Comparison of ENCODE assay signal across 11 cellular contexts in genomic region chr20:21511850-21512633, GRCh38. TPM values are rescaled to one million over a fixed set of nuclear protein-coding genes. Genes with fewer than 3 reads are reported as not detected.
DNase-seq lines count a peak whose midpoint lies in the region; ATAC-seq and TF ChIP-seq lines count a peak whose summit lies in the region.
"Had no signal": no experiment of that assay in that cellular context is flagged by ENCODE, and none has a peak within 500 bp of the region (broad histone marks: within the 10 kb centered on the region; RNA-seq: fewer than 3 reads in every experiment).

No MANE protein-coding gene starts in this region.

- H3K36me3 ChIP-seq in SK-N-SH (replicated peaks in 1 of 2; ENCODE audit: control insufficient read depth in 1 of 2, insufficient read depth in 2 of 2, low read length in 1 of 2): no peaks in the 10 kb centered on the region
- no peaks in the 10 kb centered on the region for H3K36me3 ChIP-seq in hepatocyte (replicated peaks; ENCODE audit: insufficient read depth, low read depth)
- H3K36me3 ChIP-seq in smooth muscle cell (ENCODE audit: low read depth): no peaks in the 10 kb centered on the region
- H3K36me3 ChIP-seq: right atrium auricular region, uterus had no signal

- H3K9ac ChIP-seq in SK-N-SH (no peak overlapping the region), smooth muscle cell (ENCODE audit: low read depth) (no peak overlapping the region)

- H3K9me3 Mint-ChIP-seq in activated T-cell treated with anti-CD3 and anti-CD28 coated beads, Interleukin-2, amount 50 U/mL, for 24 hours: no peaks in the 10 kb centered on the region

- peak; percentile 49 for DNase-seq in SK-N-SH
- peak; percentile 52 for DNase-seq in activated T-cell treated with anti-CD3 and anti-CD28 coated beads, Interleukin-2, amount 50 U/mL, for 24 hours
- DNase-seq in hepatocyte (ENCODE audit: low spot score): no peak
- DNase-seq in smooth muscle cell (lab: John Stamatoyannopoulos, UW; ENCODE audit: unreplicated experiment): no peak
- DNase-seq in NOMO-1 (lab: John Stamatoyannopoulos, UW; ENCODE audit: unreplicated experiment in 2 of 2): no peak
- no peak for DNase-seq in NCI-H187 (lab: John Stamatoyannopoulos, UW)
- DNase-seq: NCI-H510A, uterus had no signal

- H3K27ac Mint-ChIP-seq in activated T-cell treated with anti-CD3 and anti-CD28 coated beads, Interleukin-2, amount 50 U/mL, for 24 hours: peak overlapping the region; percentile 50

- H3K79me2 ChIP-seq in SK-N-SH (ENCODE audit: insufficient read depth) (no peaks in the 10 kb centered on the region), hepatocyte (no peaks in the 10 kb centered on the region), smooth muscle cell (ENCODE audit: low read depth) (no peaks in the 10 kb centered on the region)

- H3K4me3 Mint-ChIP-seq in activated T-cell treated with anti-CD3 and anti-CD28 coated beads, Interleukin-2, amount 50 U/mL, for 24 hours: peak overlapping the region; percentile 62

- H3K36me3 Mint-ChIP-seq in activated T-cell treated with anti-CD3 and anti-CD28 coated beads, Interleukin-2, amount 50 U/mL, for 24 hours (ENCODE audit: low read depth): no peaks in the 10 kb centered on the region

- H3K27ac ChIP-seq in SK-N-SH (ENCODE audit: low read depth in 2 of 2, low read length in 1 of 2) (no peak overlapping the region), hepatocyte (no peak overlapping the region), smooth muscle cell (ENCODE audit: low read depth) (no peak overlapping the region)
- H3K27ac ChIP-seq: right atrium auricular region, uterus had no signal

- TF ChIP-seq CTCF in SK-N-SH (IDR thresholded peaks at IDR 0.05): no peak
- TF ChIP-seq CTCF in hepatocyte (IDR thresholded peaks at IDR 0.05; ENCODE audit: poor library complexity): no peak
- TF ChIP-seq CTCF in smooth muscle cell (IDR thresholded peaks at IDR 0.05; ENCODE audit: borderline replicate concordance, insufficient read depth, poor library complexity, severe bottlenecking): no peak

- no peaks in the 10 kb centered on the region for H3K9me3 ChIP-seq in SK-N-SH
- no peaks in the 10 kb centered on the region for H3K9me3 ChIP-seq in hepatocyte (ENCODE audit: low read depth)
- H3K9me3 ChIP-seq in smooth muscle cell (replicated peaks; ENCODE audit: low read depth): no peaks in the 10 kb centered on the region
- H3K9me3 ChIP-seq: right atrium auricular region, uterus had no signal

- H3K4me2 ChIP-seq in SK-N-SH: peak overlapping the region; percentile 59; the same call in 1 of the 2 replicates
- peak overlapping the region; percentile 89 for H3K4me2 ChIP-seq in hepatocyte
- H3K4me2 ChIP-seq in smooth muscle cell: peak overlapping the region; percentile 93

- H2AFZ ChIP-seq in SK-N-SH (ENCODE audit: low read depth) (no peak overlapping the region), hepatocyte (peak overlapping the region; percentile 26), smooth muscle cell (ENCODE audit: low read depth) (no peak overlapping the region)

- H3K4me1 Mint-ChIP-seq in activated T-cell treated with anti-CD3 and anti-CD28 coated beads, Interleukin-2, amount 50 U/mL, for 24 hours (ENCODE audit: low read depth): peaks cover 54% of the 10 kb centered on the region

- H3K4me1 ChIP-seq in SK-N-SH (ENCODE audit: control insufficient read depth in 1 of 2, insufficient read depth in 2 of 2, low read depth in 1 of 2, low read length in 1 of 2) (no peaks in the 10 kb centered on the region), hepatocyte (ENCODE audit: insufficient read depth) (peaks cover 22% of the 10 kb centered on the region), smooth muscle cell (ENCODE audit: low read depth) (peaks cover 42% of the 10 kb centered on the region)

- POLR2A ChIA-PET in SK-N-SH (lab: Yijun Ruan, JAX): no interaction called here

- no peak for ATAC-seq in SK-N-SH treated with all-trans-retinoic acid at 6 μM for 48 hours
- no peak for ATAC-seq in HG02884 (IDR thresholded peaks at IDR 0.05; ENCODE audit: unreplicated experiment)

- WGBS in SK-N-SH (ENCODE audit: low lambda C conversion rate): 16% methylated on average over 24 of the region's 76 CpGs
- 2% methylated on average over 58 of the region's 76 CpGs for WGBS in hepatocyte (ENCODE audit: low lambda C conversion rate, missing lambda C conversion rate)
- whole genome bisulfite sequencing in smooth muscle cell (ENCODE audit: low lambda C conversion rate): 2% methylated on average over 72 of the region's 76 CpGs

- peaks cover 88% of the 10 kb centered on the region for H3K27me3 Mint-ChIP-seq in activated T-cell treated with anti-CD3 and anti-CD28 coated beads, Interleukin-2, amount 50 U/mL, for 24 hours

- no peak for TF ChIP-seq RAD21 in SK-N-SH (IDR thresholded peaks at IDR 0.05; ENCODE audit: low read length)

- no peaks in the 10 kb centered on the region for H3F3A ChIP-seq in SK-N-SH (replicated peaks; ENCODE audit: insufficient read depth)
- H3F3A ChIP-seq in smooth muscle cell (ENCODE audit: low read depth): no peaks in the 10 kb centered on the region

- no peaks in the 10 kb centered on the region for H4K20me1 ChIP-seq in SK-N-SH (ENCODE audit: insufficient read depth)
- no peaks in the 10 kb centered on the region for H4K20me1 ChIP-seq in hepatocyte (ENCODE audit: insufficient read depth, poor library complexity, severe bottlenecking)
- H4K20me1 ChIP-seq in smooth muscle cell (ENCODE audit: low read depth): no peaks in the 10 kb centered on the region

- H3K27me3 ChIP-seq in SK-N-SH (ENCODE audit: insufficient read depth) (peaks cover 92% of the 10 kb centered on the region), hepatocyte (peaks cover 98% of the 10 kb centered on the region), smooth muscle cell (ENCODE audit: low read depth) (peaks cover 100% of the 10 kb centered on the region)

- no peak overlapping the region for H3K4me3 ChIP-seq in SK-N-SH (ENCODE audit: low read depth in 2 of 2, low read length in 1 of 2)
- no peak overlapping the region for H3K4me3 ChIP-seq in hepatocyte
- H3K4me3 ChIP-seq in smooth muscle cell: peak overlapping the region; percentile 47
- H3K4me3 ChIP-seq: uterus had no signal

- TF ChIP-seq EP300 in SK-N-SH (IDR thresholded peaks at IDR 0.05; ENCODE audit: borderline replicate concordance in 1 of 2, low read depth in 1 of 2, low read length in 1 of 2): no peak

- CTCF ChIA-PET in SK-N-SH (lab: Yijun Ruan, JAX): interaction anchor here (0.7 kb wide), 1 partner anchor 276 kb away, joined by 3 read pairs; no protein-coding TSS in a partner anchor

- no peaks in the 10 kb centered on the region for H3K9me2 ChIP-seq in SK-N-SH
- no peaks in the 10 kb centered on the region for H3K9me2 ChIP-seq in hepatocyte (replicated peaks; ENCODE audit: insufficient read depth)

TF ChIP-seq in SK-N-SH, 30 proteins besides CTCF, POLR2A, EP300 and RAD21:
- TF ChIP-seq MEF2A (IDR thresholded peaks at IDR 0.05; ENCODE audit: borderline replicate concordance, low read depth) (no peak), TAF1 (IDR thresholded peaks at IDR 0.05; ENCODE audit: borderline replicate concordance, low read depth, low read length) (no peak), JUND (IDR thresholded peaks at IDR 0.05) (no peak), TCF12 (IDR thresholded peaks at IDR 0.05) (no peak), GATA2 (CRISPR knock-in tag; IDR thresholded peaks at IDR 0.05) (no peak), FOXJ3 (CRISPR knock-in tag; IDR thresholded peaks at IDR 0.05) (no peak), GABPA (IDR thresholded peaks at IDR 0.05; ENCODE audit: low read depth) (no peak), ELF1 (IDR thresholded peaks at IDR 0.05) (no peak)

TF ChIP-seq in SK-N-SH treated with all-trans-retinoic acid at 6 μM for 48 hours, 23 proteins besides CTCF, POLR2A, EP300 and RAD21 (continues in another document):
- TF ChIP-seq TSHZ2 (CRISPR knock-in tag; IDR thresholded peaks at IDR 0.05) (no peak), GLIS3 (CRISPR knock-in tag; IDR thresholded peaks at IDR 0.05) (no peak), ZNF8 (CRISPR knock-in tag; IDR thresholded peaks at IDR 0.05) (no peak), POU6F1 (CRISPR knock-in tag; IDR thresholded peaks at IDR 0.05; ENCODE audit: borderline replicate concordance, low read depth) (no peak)

RNA-seq across cellular contexts. Expression of gene NKX2-2, which starts 1.8 kb away (rescaled TPM):
- polyA plus RNA-seq in SK-N-SH (2012; rRNA removed) (not detected in 2 replicates), hepatocyte (not detected in 2 replicates), smooth muscle cell (not detected in 2 replicates)
- polyA plus RNA-seq in SK-N-SH (2012; cell fraction: cytosol; rRNA removed): not detected in 2 replicates
- not detected in 2 replicates for polyA plus RNA-seq in SK-N-SH (2012; cell fraction: nucleus; rRNA removed)
- total RNA-seq in hepatocyte (0.33 TPM in 1 of 2 replicates, not detected in the other), smooth muscle cell (not detected in 2 replicates)
- total RNA-seq: right atrium auricular region, uterus had no signal

Comparison
In these comparisons a context has a peak if more than half of its experiments do, and no peak if none do; other contexts are left out.
1. DNase-seq: peak in SK-N-SH (single experiment) and activated T-cell treated with anti-CD3 and anti-CD28 coated beads, Interleukin-2, amount 50 U/mL, for 24 hours (single experiment); none in hepatocyte (single experiment), smooth muscle cell (single experiment), NOMO-1 (0 of 2) and NCI-H187 (0 of 2).
2. Peak in every context shown above with its lines, with median percentiles within 50 percentile points of each other: H3K4me2 ChIP-seq.